Comparison of ENCODE assay signal across 31 cellular contexts in genomic region chr7:41146423-41146822, GRCh38.
"Had no signal": no experiment of that assay in that cellular context is flagged by ENCODE, and none has a peak within 500 bp of the region (broad histone marks: within the 10 kb centered on the region; RNA-seq: fewer than 3 reads in every experiment).

No MANE protein-coding gene starts in this region.

- DNase-seq: activated B cell treated with CpG ODN at 0.5 μM for 24 hours; activated CD4-positive, alpha-beta T cell treated with anti-CD3 and anti-CD28 coated beads for 48 hours; activated CD4-positive, alpha-beta T cell treated with anti-CD3 and anti-CD28 coated beads, Interleukin-2, amount 50 U/mL, for 1 hour; activated CD4-positive, alpha-beta T cell treated with anti-CD3 and anti-CD28 coated beads, Interleukin-2, amount 50 U/mL, for 48 hours; activated CD8-positive, alpha-beta memory T cell treated with anti-CD3 and anti-CD28 coated beads for 24 hours; activated CD8-positive, alpha-beta T cell treated with anti-CD3 and anti-CD28 coated beads for 36 hours; activated effector memory CD4-positive, alpha-beta T cell treated with Interleukin-2 at 50 U/mL for 16 hours; activated gamma-delta T cell treated with Interleukin-2 at 50 U/mL for 16 hours; activated naive CD4-positive, alpha-beta T cell treated with anti-CD3 and anti-CD28 coated beads, Interleukin-2, amount 50 U/mL, for 16 hours; activated naive CD4-positive, alpha-beta T cell treated with Interleukin-2 at 50 U/mL for 16 hours; activated T-cell treated with anti-CD3 and anti-CD28 coated beads, Interleukin-2, amount 50 U/mL, for 4 hours; amniotic stem cell; anterior cingulate cortex; brain microvascular endothelial cell; caudate nucleus; cortex of kidney; dermis blood vessel endothelial cell; effector CD4-positive, alpha-beta T cell; effector memory CD8-positive, alpha-beta T cell; foreskin fibroblast; gastrocnemius medialis; glutamatergic neuron; heart left ventricle; T-helper 2 cell; WERI-Rb-1 had no signal

- H3K9me3 ChIP-seq: gastrocnemius medialis, heart left ventricle had no signal

- ATAC-seq: activated CD4-positive, CD25-positive, alpha-beta regulatory T cell treated with anti-CD3 and anti-CD28 coated beads, Interleukin-2, amount 50 U/mL, for 24 hours; activated CD8-positive, alpha-beta T cell treated with anti-CD3 and anti-CD28 coated beads for 36 hours; activated T-cell treated with anti-CD3 and anti-CD28 coated beads, Interleukin-2, amount 50 U/mL, for 4 hours; activated T-helper 17 cell treated with anti-CD3 and anti-CD28 coated beads, Interleukin-2, amount 50 U/mL, for 72 hours; effector memory CD8-positive, alpha-beta T cell; esophagus mucosa; gastrocnemius medialis; heart left ventricle had no signal

- H3K27ac ChIP-seq: brain microvascular endothelial cell, gastrocnemius medialis, heart left ventricle, WERI-Rb-1 had no signal

- H3K27me3 ChIP-seq: brain microvascular endothelial cell, gastrocnemius medialis, heart left ventricle had no signal

- H3K4me1 ChIP-seq: gastrocnemius medialis, heart left ventricle had no signal

- FAIRE-seq: astrocyte, colon, TTC549 had no signal

- H3K36me3 ChIP-seq: brain microvascular endothelial cell, gastrocnemius medialis, heart left ventricle, WERI-Rb-1 had no signal

- H3K4me3 ChIP-seq: gastrocnemius medialis, heart left ventricle had no signal
